Comparison of ENCODE assay signal across 9 cellular contexts in genomic region chr19:47446534-47447469, GRCh38. TPM values are rescaled to one million over a fixed set of nuclear protein-coding genes. Genes with fewer than 3 reads are reported as not detected.
A peak's percentile ranks its signal among the peaks of the same experiment; 100 is the strongest.
DNase-seq lines count a peak whose midpoint lies in the region; ATAC-seq and TF ChIP-seq lines count a peak whose summit lies in the region.
"Had no signal": no experiment of that assay in that cellular context is flagged by ENCODE, and none has a peak within 500 bp of the region (broad histone marks: within the 10 kb centered on the region; RNA-seq: fewer than 3 reads in every experiment).

No MANE protein-coding gene starts in this region.

- BruUV-seq in MCF 10A (replicated peaks; lab: Mats Ljungman, UMichigan): no TSS peak

- H3K27me3 ChIP-seq in iPS-18a (ENCODE audit: control insufficient read depth, insufficient read depth, low read length): peaks cover 38% of the 10 kb centered on the region
- H3K27me3 ChIP-seq in upper lobe of right lung: peaks cover 74% of the 10 kb centered on the region
- H3K27me3 ChIP-seq in brain microvascular endothelial cell (replicated peaks): peaks cover 48% of the 10 kb centered on the region

- H3K9ac ChIP-seq in iPS-18a (ENCODE audit: low read length): no peak overlapping the region

- H3K36me3 ChIP-seq in iPS-18a (ENCODE audit: control insufficient read depth, low read depth, low read length): no peaks in the 10 kb centered on the region
- H3K36me3 ChIP-seq in upper lobe of right lung: no peaks in the 10 kb centered on the region
- H3K36me3 ChIP-seq in brain microvascular endothelial cell (replicated peaks): no peaks in the 10 kb centered on the region

- peaks cover 5% of the 10 kb centered on the region for H3K9me3 Mint-ChIP-seq in MCF 10A (ENCODE audit: unreplicated experiment)
- H3K9me3 Mint-ChIP-seq in T-cell: no peaks in the 10 kb centered on the region

- H3K27ac ChIP-seq in iPS-18a (ENCODE audit: low read length) (no peak overlapping the region), upper lobe of right lung (no peak overlapping the region), brain microvascular endothelial cell (no peak overlapping the region)

- H3K4me1 ChIP-seq in iPS-18a (ENCODE audit: control insufficient read depth, low read depth, low read length): peaks cover 18% of the 10 kb centered on the region
- peaks cover 19% of the 10 kb centered on the region for H3K4me1 ChIP-seq in upper lobe of right lung

- H3K4me3 Mint-ChIP-seq in MCF 10A (ENCODE audit: unreplicated experiment) (no peak overlapping the region), T-cell (peak overlapping the region; percentile 41 to 87 (median 63))

- CTCF ChIA-PET in MCF 10A (lab: Yijun Ruan, JAX): interaction anchor here (0.6 to 1.9 kb wide), 3 partner anchors 10 to 260 kb away, joined by 3 to 8 read pairs (median 5); no protein-coding TSS in a partner anchor
- CTCF ChIA-PET in T-cell (lab: Charles Lee): interaction anchor here in 1 of 2 donors (0.5 to 1.8 kb wide), 4 partner anchors 10 to 148 kb away, joined by 3 to 8 read pairs (median 6); no protein-coding TSS in a partner anchor

- H3K9me3 ChIP-seq in iPS-18a (ENCODE audit: control insufficient read depth, low read depth, low read length): no peaks in the 10 kb centered on the region
- no peaks in the 10 kb centered on the region for H3K9me3 ChIP-seq in upper lobe of right lung

- peak overlapping the region; percentile 69 for H3K4me3 ChIP-seq in iPS-18a (ENCODE audit: low read length)
- no peak overlapping the region for H3K4me3 ChIP-seq in upper lobe of right lung
- no peak overlapping the region for H3K4me3 ChIP-seq in brain microvascular endothelial cell (ENCODE audit: low read depth, low read length)

- DNase-seq in T47D (ENCODE audit: low read depth in 1 of 2, low spot score in 1 of 2) (peak; percentile 74 to 92), MCF 10A (ENCODE audit: unreplicated experiment) (no peak), T-cell (no peak), upper lobe of right lung (peak; percentile 81), brain microvascular endothelial cell (no peak), GM13976 (ENCODE audit: low spot score) (no peak)

- H3K27me3 Mint-ChIP-seq in MCF 10A (ENCODE audit: insufficient read depth, unreplicated experiment): peaks cover 87% of the 10 kb centered on the region
- peaks cover 61% of the 10 kb centered on the region in 2 donors for H3K27me3 Mint-ChIP-seq in T-cell

- intact Hi-C loops in MCF 10A (cut with micrococcal nuclease): no loop called here
- intact Hi-C loops in upper lobe of right lung (cut with DNase I): no loop called here

- TF ChIP-seq CTCF in MCF 10A (IDR thresholded peaks at IDR 0.05; ENCODE audit: unreplicated experiment): no peak
- no peak for TF ChIP-seq CTCF in upper lobe of right lung (IDR thresholded peaks at IDR 0.05)
- no peak for TF ChIP-seq CTCF in brain microvascular endothelial cell (IDR thresholded peaks at IDR 0.05; ENCODE audit: low read depth, low read length, missing control alignments)
- TF ChIP-seq CTCF in GM13976 (IDR thresholded peaks at IDR 0.05; ENCODE audit: borderline replicate concordance, control extremely low read depth, extremely low read depth, insufficient read depth, missing control alignments): no peak

- in situ Hi-C loops in T47D (cut with HindIII; ENCODE audit: low pct_unique_long_range_greater_than_20kb, low sequenced_read_pairs): no loop called here
- in situ Hi-C loops in brain microvascular endothelial cell (cut with HindIII; ENCODE audit: low pct_ligation_motif_present, low sequenced_read_pairs): no loop called here
- in situ Hi-C loops in GM13976 (cut with MboI; ENCODE audit: low sequenced_read_pairs, unreplicated experiment): no loop called here

- no peaks in the 10 kb centered on the region for H3K36me3 Mint-ChIP-seq in MCF 10A (ENCODE audit: insufficient read depth, unreplicated experiment)
- H3K36me3 Mint-ChIP-seq in T-cell: no peaks in the 10 kb centered on the region

- POLR2A ChIA-PET in MCF 10A (lab: Yijun Ruan, JAX) (no interaction called here), T-cell (lab: Charles Lee) (no interaction called here)

- peak in 2 of 4 experiments; percentile 4 to 14 for ATAC-seq in T-cell (replicated peaks in 1 of 4)
- ATAC-seq in upper lobe of right lung: peak; percentile 75
- no peak for ATAC-seq in GM19455 (IDR thresholded peaks at IDR 0.05; ENCODE audit: unreplicated experiment)

- H3K27ac Mint-ChIP-seq in MCF 10A (ENCODE audit: low read depth, unreplicated experiment): no peak overlapping the region
- peak overlapping the region in 1 of 2 donors; percentile 31 for H3K27ac Mint-ChIP-seq in T-cell

- H3K4me1 Mint-ChIP-seq in MCF 10A (ENCODE audit: insufficient read depth, unreplicated experiment): peaks cover 10% of the 10 kb centered on the region
- H3K4me1 Mint-ChIP-seq in T-cell: peaks cover 41 to 52% (median 46%) of the 10 kb centered on the region in 3 donors

RNA-seq across cellular contexts. Expression of gene SLC8A2, which starts 24.9 kb away (rescaled TPM):
- total RNA-seq in MCF 10A (2022): 0.54 TPM in 1 of 2 replicates, not detected in the other
- total RNA-seq in T-cell: not detected
- total RNA-seq in upper lobe of right lung: 0.23 TPM
- total RNA-seq: NCI-H460 had no signal

RNA-seq across cellular contexts. Expression of gene MEIS3, which starts 27.5 kb away (rescaled TPM):
- total RNA-seq in MCF 10A (2022) (6.6 and 11.2 TPM in 2 replicates), T-cell (under 1 TPM in 3 of 5 donors, not detected in 2; 0.32 to 0.69 (median 0.54) TPM), upper lobe of right lung (4.3 TPM)

RNA-seq across cellular contexts. Expression of gene KPTN, which starts 37.2 kb away (rescaled TPM):
- total RNA-seq in MCF 10A (2022) (9.7 and 17.6 TPM in 2 replicates), T-cell (1 to 10 TPM; 2.8 to 5.8 (median 5.4) TPM), upper lobe of right lung (9.3 TPM)

Comparison
In these comparisons a context has a peak if more than half of its experiments do, and no peak if none do; other contexts are left out.
1. DNase-seq: peak in T47D (2 of 2) and upper lobe of right lung (single experiment); none in MCF 10A (single experiment), T-cell (0 of 34), brain microvascular endothelial cell (single experiment) and GM13976 (single experiment).